ENCODE assay signal across 1 cellular context in the genomic region with DNA sequence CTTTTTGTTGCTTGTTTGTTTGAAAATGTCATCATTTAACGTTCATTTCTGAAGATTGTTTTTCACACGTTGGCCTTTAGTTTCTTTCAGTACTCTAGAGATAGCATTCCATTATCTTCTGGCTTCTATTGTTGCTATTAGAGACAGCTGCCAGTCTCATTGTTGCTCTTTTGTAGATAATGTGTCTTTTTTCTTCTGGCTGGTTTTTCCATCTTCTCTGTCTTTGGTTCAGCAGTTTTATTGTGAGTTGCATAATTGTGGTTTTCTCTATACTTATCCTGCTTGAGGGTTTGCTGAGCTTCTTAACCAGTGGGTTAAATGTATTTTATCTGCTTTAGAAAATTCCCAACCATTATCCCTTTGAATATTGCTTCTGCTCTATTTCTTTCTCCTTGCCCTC.
TF ChIP-seq lines count a peak whose summit lies in the region.

No MANE protein-coding gene starts in this region.

TF ChIP-seq in K562, 482 proteins besides CTCF, POLR2A, EP300 and RAD21 (continued from another document):
- TF ChIP-seq, protein P1, sequence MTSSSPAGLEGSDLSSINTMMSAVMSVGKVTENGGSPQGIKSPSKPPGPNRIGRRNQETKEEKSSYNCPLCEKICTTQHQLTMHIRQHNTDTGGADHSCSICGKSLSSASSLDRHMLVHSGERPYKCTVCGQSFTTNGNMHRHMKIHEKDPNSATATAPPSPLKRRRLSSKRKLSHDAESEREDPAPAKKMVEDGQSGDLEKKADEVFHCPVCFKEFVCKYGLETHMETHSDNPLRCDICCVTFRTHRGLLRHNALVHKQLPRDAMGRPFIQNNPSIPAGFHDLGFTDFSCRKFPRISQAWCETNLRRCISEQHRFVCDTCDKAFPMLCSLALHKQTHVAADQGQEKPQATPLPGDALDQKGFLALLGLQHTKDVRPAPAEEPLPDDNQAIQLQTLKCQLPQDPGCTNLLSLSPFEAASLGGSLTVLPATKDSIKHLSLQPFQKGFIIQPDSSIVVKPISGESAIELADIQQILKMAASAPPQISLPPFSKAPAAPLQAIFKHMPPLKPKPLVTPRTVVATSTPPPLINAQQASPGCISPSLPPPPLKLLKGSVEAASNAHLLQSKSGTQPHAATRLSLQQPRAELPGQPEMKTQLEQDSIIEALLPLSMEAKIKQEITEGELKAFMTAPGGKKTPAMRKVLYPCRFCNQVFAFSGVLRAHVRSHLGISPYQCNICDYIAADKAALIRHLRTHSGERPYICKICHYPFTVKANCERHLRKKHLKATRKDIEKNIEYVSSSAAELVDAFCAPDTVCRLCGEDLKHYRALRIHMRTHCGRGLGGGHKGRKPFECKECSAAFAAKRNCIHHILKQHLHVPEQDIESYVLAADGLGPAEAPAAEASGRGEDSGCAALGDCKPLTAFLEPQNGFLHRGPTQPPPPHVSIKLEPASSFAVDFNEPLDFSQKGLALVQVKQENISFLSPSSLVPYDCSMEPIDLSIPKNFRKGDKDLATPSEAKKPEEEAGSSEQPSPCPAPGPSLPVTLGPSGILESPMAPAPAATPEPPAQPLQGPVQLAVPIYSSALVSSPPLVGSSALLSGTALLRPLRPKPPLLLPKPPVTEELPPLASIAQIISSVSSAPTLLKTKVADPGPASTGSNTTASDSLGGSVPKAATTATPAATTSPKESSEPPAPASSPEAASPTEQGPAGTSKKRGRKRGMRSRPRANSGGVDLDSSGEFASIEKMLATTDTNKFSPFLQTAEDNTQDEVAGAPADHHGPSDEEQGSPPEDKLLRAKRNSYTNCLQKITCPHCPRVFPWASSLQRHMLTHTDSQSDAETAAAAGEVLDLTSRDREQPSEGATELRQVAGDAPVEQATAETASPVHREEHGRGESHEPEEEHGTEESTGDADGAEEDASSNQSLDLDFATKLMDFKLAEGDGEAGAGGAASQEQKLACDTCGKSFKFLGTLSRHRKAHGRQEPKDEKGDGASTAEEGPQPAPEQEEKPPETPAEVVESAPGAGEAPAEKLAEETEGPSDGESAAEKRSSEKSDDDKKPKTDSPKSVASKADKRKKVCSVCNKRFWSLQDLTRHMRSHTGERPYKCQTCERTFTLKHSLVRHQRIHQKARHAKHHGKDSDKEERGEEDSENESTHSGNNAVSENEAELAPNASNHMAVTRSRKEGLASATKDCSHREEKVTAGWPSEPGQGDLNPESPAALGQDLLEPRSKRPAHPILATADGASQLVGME (CRISPR knock-in tag; IDR thresholded peaks at IDR 0.05), result no peak
- TF ChIP-seq CBX2 (IDR thresholded peaks at IDR 0.05; ENCODE audit: insufficient read depth, low read length, poor library complexity, severe bottlenecking), result no peak
